In the genomic region with DNA sequence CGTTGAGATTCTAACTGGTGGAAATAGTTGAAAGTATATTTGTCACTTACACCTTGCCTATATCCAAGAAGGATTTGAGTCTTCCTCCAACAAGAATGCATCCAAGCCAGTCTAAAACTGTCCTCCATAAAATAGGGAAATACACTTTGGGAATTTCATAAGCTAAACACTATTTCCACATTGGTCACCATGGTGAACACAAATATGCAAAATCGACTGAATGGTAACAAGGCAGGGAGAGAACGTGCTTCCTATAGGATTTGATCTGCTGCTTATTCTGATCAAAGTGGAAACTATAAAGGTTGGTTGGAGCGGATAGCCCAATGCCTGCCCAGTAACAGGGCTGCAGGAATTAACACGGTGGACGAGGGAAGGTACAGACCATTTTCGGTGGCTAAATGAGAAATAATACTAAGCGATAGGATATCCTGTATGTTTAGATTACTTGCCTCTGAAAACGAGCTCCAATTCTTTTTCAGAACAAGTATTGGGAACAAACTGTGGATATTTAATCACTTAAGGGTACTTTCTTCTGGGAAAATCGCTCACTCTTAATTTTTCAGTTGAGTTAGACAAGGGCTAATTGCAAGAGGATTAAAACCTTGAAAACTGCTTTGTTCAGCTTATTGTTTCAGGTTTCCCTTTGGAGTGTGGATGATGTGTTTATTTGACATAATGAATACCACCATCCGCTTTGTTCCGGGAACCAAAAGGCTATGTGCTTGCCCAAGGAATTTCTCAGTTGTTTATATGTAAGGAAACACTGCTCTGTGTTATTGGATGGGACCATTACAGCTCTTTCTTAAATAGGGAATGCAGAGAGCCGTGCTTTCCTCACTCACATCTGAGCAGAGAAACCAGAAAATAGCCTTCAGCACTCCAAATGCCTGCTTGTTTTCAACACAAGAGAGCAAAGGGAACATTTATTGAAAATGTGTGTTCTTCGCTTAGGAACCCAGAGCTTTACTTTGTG, we compare ENCODE assay signal across 9 cellular contexts.
A peak's percentile ranks its signal among the peaks of the same experiment; 100 is the strongest.
DNase-seq lines count a peak whose midpoint lies in the region; ATAC-seq and TF ChIP-seq lines count a peak whose summit lies in the region.
"Had no signal": no experiment of that assay in that cellular context is flagged by ENCODE, and none has a peak within 500 bp of the region (broad histone marks: within the 10 kb centered on the region; RNA-seq: fewer than 3 reads in every experiment).

No MANE protein-coding gene starts in this region.

- DNase-seq in SK-N-SH (no peak), fibroblast of lung (ENCODE audit: low read depth in 2 of 2) (peak; percentile 86 to 95), HuH-7 (ENCODE audit: low spot score) (no peak), NCI-H2171 treated with DMSO at 0.1 percent for 48 hours (lab: John Stamatoyannopoulos, UW) (no peak)

- no peak for TF ChIP-seq CTCF in SK-N-SH (IDR thresholded peaks at IDR 0.05)
- TF ChIP-seq CTCF in fibroblast of lung (conservative IDR thresholded peaks at IDR 0.05 in 1 of 2, IDR thresholded peaks at IDR 0.05 in 1 of 2; ENCODE audit: low read depth in 1 of 2, low read length in 2 of 2) = no peak
- TF ChIP-seq CTCF in neural cell (IDR thresholded peaks at IDR 0.05; ENCODE audit: poor library complexity, severe bottlenecking) = no peak

- no peak overlapping the region for H2AFZ ChIP-seq in SK-N-SH (ENCODE audit: low read depth)
- no peak overlapping the region for H2AFZ ChIP-seq in fibroblast of lung (ENCODE audit: low read length)
- peak overlapping the region; percentile 9 for H2AFZ ChIP-seq in neural cell (ENCODE audit: low read depth, low read length)
- H2AFZ ChIP-seq: parathyroid adenoma had no signal

- no peak overlapping the region for H3K4me3 ChIP-seq in SK-N-SH (ENCODE audit: low read depth in 2 of 2, low read length in 1 of 2)
- H3K4me3 ChIP-seq in fibroblast of lung (replicated peaks in 1 of 4; ENCODE audit: control extremely low read depth in 1 of 4, insufficient read depth in 1 of 4, low read depth in 3 of 4, low read length in 4 of 4) = peak overlapping the region in 2 of 4 experiments; percentile 6 to 46
- H3K4me3 ChIP-seq in neural cell (ENCODE audit: low read length) = peak overlapping the region; percentile 24
- no peak overlapping the region for H3K4me3 ChIP-seq in urinary bladder (ENCODE audit: low read depth, low read length)

- no peak overlapping the region for H3K4me2 ChIP-seq in SK-N-SH
- peak overlapping the region; percentile 28 for H3K4me2 ChIP-seq in fibroblast of lung (ENCODE audit: extremely low read depth, insufficient read depth, low read length)
- H3K4me2 ChIP-seq in neural cell (ENCODE audit: low read length) = no peak overlapping the region

- no peaks in the 10 kb centered on the region for H3K9me3 ChIP-seq in SK-N-SH
- no peaks in the 10 kb centered on the region for H3K9me3 ChIP-seq in fibroblast of lung (ENCODE audit: control insufficient read depth, insufficient read depth, low read depth, low read length)
- no peaks in the 10 kb centered on the region for H3K9me3 ChIP-seq in neural cell (ENCODE audit: low read length)

- CTCF ChIA-PET in SK-N-SH (lab: Yijun Ruan, JAX) = interaction anchor here (0.7 to 2.3 kb wide), 4 partner anchors 18 to 100 kb away, joined by 3 to 6 read pairs (median 4); no protein-coding TSS in a partner anchor

- ATAC-seq in SK-N-SH treated with all-trans-retinoic acid at 6 μM for 48 hours (no peak), GM18873 (IDR thresholded peaks at IDR 0.05; ENCODE audit: low FRiP score, unreplicated experiment) (no peak)

- H3K27ac ChIP-seq in SK-N-SH (ENCODE audit: low read depth in 2 of 2, low read length in 1 of 2) = peak overlapping the region; percentile 50 to 64; a peak in 2 of 4 replicates
- peak overlapping the region; percentile 32 for H3K27ac ChIP-seq in fibroblast of lung (ENCODE audit: insufficient read depth, low read length)
- H3K27ac ChIP-seq in neural cell (ENCODE audit: low read length) = no peak overlapping the region
- peak overlapping the region; percentile 33 for H3K27ac ChIP-seq in urinary bladder (ENCODE audit: low read depth)
- H3K27ac ChIP-seq: parathyroid adenoma had no signal

- TF ChIP-seq EP300 in SK-N-SH (IDR thresholded peaks at IDR 0.05; ENCODE audit: borderline replicate concordance in 1 of 2, low read depth in 1 of 2, low read length in 1 of 2) (no peak), neural cell (conservative IDR thresholded peaks at IDR 0.05; ENCODE audit: poor library complexity, severe bottlenecking) (no peak)

- H4K20me1 ChIP-seq in SK-N-SH (ENCODE audit: insufficient read depth) (no peaks in the 10 kb centered on the region), fibroblast of lung (ENCODE audit: control insufficient read depth, extremely low read depth, insufficient read depth, low read length) (no peaks in the 10 kb centered on the region), neural cell (ENCODE audit: insufficient read depth) (no peaks in the 10 kb centered on the region)

- H3K36me3 ChIP-seq in SK-N-SH (replicated peaks in 1 of 2; ENCODE audit: control insufficient read depth in 1 of 2, insufficient read depth in 2 of 2, low read length in 1 of 2) (no peaks in the 10 kb centered on the region), fibroblast of lung (ENCODE audit: control insufficient read depth, insufficient read depth, low read length) (no peaks in the 10 kb centered on the region), neural cell (ENCODE audit: insufficient read depth, low read length) (no peaks in the 10 kb centered on the region), urinary bladder (ENCODE audit: insufficient read depth) (no peaks in the 10 kb centered on the region)

- TF ChIP-seq RAD21 in SK-N-SH (IDR thresholded peaks at IDR 0.05; ENCODE audit: low read length) = no peak
- TF ChIP-seq RAD21 in neural cell (conservative IDR thresholded peaks at IDR 0.05) = no peak

- H3K9me2 ChIP-seq in SK-N-SH (no peaks in the 10 kb centered on the region), neural cell (ENCODE audit: insufficient read depth, low read length) (no peaks in the 10 kb centered on the region)

- 89% methylated on average over 14 of the region's 14 CpGs for WGBS in SK-N-SH (ENCODE audit: low lambda C conversion rate)
- 25% methylated on average over 14 of the region's 14 CpGs for WGBS in urinary bladder

- H3F3A ChIP-seq in SK-N-SH (replicated peaks; ENCODE audit: insufficient read depth) = peaks cover 26% of the 10 kb centered on the region
- peaks cover 4% of the 10 kb centered on the region for H3F3A ChIP-seq in neural cell (ENCODE audit: insufficient read depth, low read length, poor library complexity, severe bottlenecking)

- no peak overlapping the region for H3K9ac ChIP-seq in SK-N-SH
- H3K9ac ChIP-seq in fibroblast of lung (ENCODE audit: insufficient read depth, low read length) = no peak overlapping the region
- H3K9ac ChIP-seq in neural cell (ENCODE audit: low read length) = peak overlapping the region; percentile 36
- H3K9ac ChIP-seq: parathyroid adenoma had no signal

- no peaks in the 10 kb centered on the region for H3K27me3 ChIP-seq in SK-N-SH (ENCODE audit: insufficient read depth)
- no peaks in the 10 kb centered on the region for H3K27me3 ChIP-seq in fibroblast of lung (ENCODE audit: control insufficient read depth, insufficient read depth, low read length)
- no peaks in the 10 kb centered on the region for H3K27me3 ChIP-seq in neural cell (ENCODE audit: insufficient read depth, low read depth, low read length)

- H3K4me1 ChIP-seq in SK-N-SH (ENCODE audit: control insufficient read depth in 1 of 2, insufficient read depth in 2 of 2, low read depth in 1 of 2, low read length in 1 of 2) (peaks cover 12 to 26% of the 10 kb centered on the region in 2 experiments), fibroblast of lung (ENCODE audit: control insufficient read depth, extremely low read depth, insufficient read depth, low read length) (peaks cover 8% of the 10 kb centered on the region), urinary bladder (ENCODE audit: insufficient read depth) (no peaks in the 10 kb centered on the region)

- POLR2A ChIA-PET in SK-N-SH (lab: Yijun Ruan, JAX) = interaction anchor here (1.3 kb wide), 1 partner anchor 16 kb away, joined by 3 read pairs; no protein-coding TSS in a partner anchor

- H3K79me2 ChIP-seq in SK-N-SH (ENCODE audit: insufficient read depth) = no peaks in the 10 kb centered on the region; the same call in 1 of the 2 replicates
- no peaks in the 10 kb centered on the region for H3K79me2 ChIP-seq in fibroblast of lung (ENCODE audit: control insufficient read depth, insufficient read depth, low read length)
- H3K79me2 ChIP-seq in neural cell (replicated peaks; ENCODE audit: insufficient read depth, low read length) = no peaks in the 10 kb centered on the region
- H3K79me2 ChIP-seq: parathyroid adenoma had no signal

TF ChIP-seq in SK-N-SH, 30 proteins besides CTCF, POLR2A, EP300 and RAD21 (continues in another document):
- TF ChIP-seq, protein P1, sequence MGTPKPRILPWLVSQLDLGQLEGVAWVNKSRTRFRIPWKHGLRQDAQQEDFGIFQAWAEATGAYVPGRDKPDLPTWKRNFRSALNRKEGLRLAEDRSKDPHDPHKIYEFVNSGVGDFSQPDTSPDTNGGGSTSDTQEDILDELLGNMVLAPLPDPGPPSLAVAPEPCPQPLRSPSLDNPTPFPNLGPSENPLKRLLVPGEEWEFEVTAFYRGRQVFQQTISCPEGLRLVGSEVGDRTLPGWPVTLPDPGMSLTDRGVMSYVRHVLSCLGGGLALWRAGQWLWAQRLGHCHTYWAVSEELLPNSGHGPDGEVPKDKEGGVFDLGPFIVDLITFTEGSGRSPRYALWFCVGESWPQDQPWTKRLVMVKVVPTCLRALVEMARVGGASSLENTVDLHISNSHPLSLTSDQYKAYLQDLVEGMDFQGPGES (IDR thresholded peaks at IDR 0.05; ENCODE audit: low read depth, low read length) = no peak

TF ChIP-seq in neural cell, 6 proteins besides CTCF, POLR2A, EP300 and RAD21 (continues in another document):
- TF ChIP-seq MXI1 (conservative IDR thresholded peaks at IDR 0.05; ENCODE audit: poor library complexity, severe bottlenecking) (no peak), SMC3 (conservative IDR thresholded peaks at IDR 0.05; ENCODE audit: poor library complexity) (no peak), EZH2 (IDR thresholded peaks at IDR 0.05; ENCODE audit: borderline replicate concordance, insufficient read depth, low read length, poor library complexity, severe bottlenecking) (no peak)

Comparison
In these comparisons a context has a peak if more than half of its experiments do, and no peak if none do; other contexts are left out.
1. DNase-seq: peak in fibroblast of lung (2 of 2); none in SK-N-SH (single experiment), HuH-7 (single experiment) and NCI-H2171 treated with DMSO at 0.1 percent for 48 hours (single experiment).